In genomic region chr21:46388206-46388880, GRCh38 we compare ENCODE assay signal across 19 cellular contexts.
A peak's percentile ranks its signal among the peaks of the same experiment; 100 is the strongest.
DNase-seq lines count a peak whose midpoint lies in the region; ATAC-seq and TF ChIP-seq lines count a peak whose summit lies in the region.
"Had no signal": no experiment of that assay in that cellular context is flagged by ENCODE, and none has a peak within 500 bp of the region (broad histone marks: within the 10 kb centered on the region; RNA-seq: fewer than 3 reads in every experiment).

No MANE protein-coding gene starts in this region.

- no peak overlapping the region for H3K4me3 Mint-ChIP-seq in chondrocyte (ENCODE audit: unreplicated experiment)
- H3K4me3 Mint-ChIP-seq: B cell; CD4-positive, alpha-beta T cell; HFFc6 had no signal

- POLR2A ChIA-PET in HEK293 (lab: Yijun Ruan, JAX): no interaction called here

- TF ChIP-seq CTCF in HEK293 (tag by site-specific recombination; IDR thresholded peaks at IDR 0.05) (no peak), chondrocyte (IDR thresholded peaks at IDR 0.05) (no peak), osteoblast (IDR thresholded peaks at IDR 0.05; ENCODE audit: extremely low read depth, low read depth, low read length) (no peak), body of pancreas (IDR thresholded peaks at IDR 0.05) (no peak)

- TF ChIP-seq POLR2A in body of pancreas (IDR thresholded peaks at IDR 0.05): no peak

- no peaks in the 10 kb centered on the region for H3K27me3 Mint-ChIP-seq in chondrocyte (ENCODE audit: low read depth)
- H3K27me3 Mint-ChIP-seq: B cell; CD4-positive, alpha-beta T cell had no signal

- DNase-seq in D341Med (ENCODE audit: low spot score) (peak; percentile 27), chondrocyte (ENCODE audit: low spot score) (peak; percentile 75), osteoblast (ENCODE audit: insufficient read length, low spot score, missing footprints) (peak; percentile 65), NCI-H2196 treated with DMSO at 0.1 percent for 48 hours (lab: John Stamatoyannopoulos, UW; ENCODE audit: unreplicated experiment) (no peak), body of pancreas (no peak)
- DNase-seq in stimulated activated CD4-positive, alpha-beta T cell treated with anti-CD3 and anti-CD28 coated beads, Interleukin-4, amount 100 ng/mL, for 4 hours: no peak
- no peak for DNase-seq in activated CD4-positive, CD25-positive, alpha-beta regulatory T cell (lab: John Stamatoyannopoulos, UW)
- DNase-seq: ACHN; C1 segment of cervical spinal cord; Calu3; CD4-positive, alpha-beta T cell; DMS79; GM23248; HFFc6 had no signal

- 90 to 93% methylated on average over 4 to 24 of the region's 33 CpGs for WGBS in body of pancreas, 2 donors

- H3K27me3 ChIP-seq in osteoblast (ENCODE audit: insufficient read depth, low read length) (no peaks in the 10 kb centered on the region), body of pancreas (no peaks in the 10 kb centered on the region)

- peaks cover 0 to 88% of the 10 kb centered on the region in 2 experiments; a peak in 2 of 3 replicates for H3K36me3 ChIP-seq in HEK293 (ENCODE audit: control insufficient read depth in 2 of 2, insufficient read depth in 1 of 2, low read length in 2 of 2)
- H3K36me3 ChIP-seq in osteoblast (ENCODE audit: insufficient read depth, low read length): no peaks in the 10 kb centered on the region
- H3K36me3 ChIP-seq in body of pancreas (replicated peaks in 1 of 2; ENCODE audit: insufficient read depth in 1 of 2, low read depth in 2 of 2): no peaks in the 10 kb centered on the region

- H3K27ac Mint-ChIP-seq in chondrocyte (ENCODE audit: unreplicated experiment): no peak overlapping the region
- H3K27ac Mint-ChIP-seq: B cell; CD4-positive, alpha-beta T cell; HFFc6 had no signal

- CTCF ChIA-PET in HEK293 (lab: Yijun Ruan, JAX): no interaction called here

- H3K9me3 ChIP-seq in HEK293 (ENCODE audit: control insufficient read depth, insufficient read depth, low read depth, low read length) (no peaks in the 10 kb centered on the region), osteoblast (ENCODE audit: low read depth, low read length) (no peaks in the 10 kb centered on the region), body of pancreas (no peaks in the 10 kb centered on the region)
- H3K9me3 ChIP-seq: HAP-1 had no signal

- no peaks in the 10 kb centered on the region for H3K4me1 ChIP-seq in HEK293 (ENCODE audit: control insufficient read depth, insufficient read depth, low read length)
- peaks cover 11% of the 10 kb centered on the region for H3K4me1 ChIP-seq in osteoblast (ENCODE audit: insufficient read depth, low read length)
- no peaks in the 10 kb centered on the region for H3K4me1 ChIP-seq in body of pancreas
- H3K4me1 ChIP-seq: HAP-1 had no signal

- intact Hi-C loops in body of pancreas (cut with DNase I): no loop called here

- H3K9me3 Mint-ChIP-seq in chondrocyte (ENCODE audit: low read depth): no peaks in the 10 kb centered on the region
- H3K9me3 Mint-ChIP-seq: CD4-positive, alpha-beta T cell had no signal

- no peak overlapping the region for H3K4me2 ChIP-seq in osteoblast (ENCODE audit: insufficient read depth, low read length)

- no peaks in the 10 kb centered on the region for H3K4me1 Mint-ChIP-seq in chondrocyte (ENCODE audit: low read depth)
- H3K4me1 Mint-ChIP-seq: B cell had no signal

- H3K36me3 Mint-ChIP-seq in chondrocyte (ENCODE audit: low read depth): peaks cover 28% of the 10 kb centered on the region

- H3K79me2 ChIP-seq in osteoblast (ENCODE audit: insufficient read depth, low read length): peaks cover 20% of the 10 kb centered on the region

- H4K20me1 ChIP-seq in osteoblast (ENCODE audit: insufficient read depth, low read length): peaks cover 2% of the 10 kb centered on the region

- ATAC-seq in body of pancreas: no peak
- ATAC-seq: GM12878 had no signal

- H3K4me3 ChIP-seq in HEK293 (ENCODE audit: low read depth, low read length) (no peak overlapping the region), osteoblast (ENCODE audit: insufficient read depth, low read length) (no peak overlapping the region), body of pancreas (no peak overlapping the region)
- H3K4me3 ChIP-seq: GM12878, GM23248, HAP-1 had no signal

- H2AFZ ChIP-seq in osteoblast (ENCODE audit: low read length): no peak overlapping the region
- H2AFZ ChIP-seq: GM23248 had no signal

- H3K27ac ChIP-seq in HEK293 (ENCODE audit: extremely low read depth, low read depth, low read length) (no peak overlapping the region), osteoblast (ENCODE audit: low read depth, low read length) (no peak overlapping the region), body of pancreas (no peak overlapping the region)
- H3K27ac ChIP-seq: GM23248, HL-60 had no signal

TF ChIP-seq in HEK293, 187 proteins besides CTCF, POLR2A, EP300 and RAD21:
- TF ChIP-seq ZNF10 (tag by site-specific recombination; IDR thresholded peaks at IDR 0.05) (peak; percentile 85), KLF8 (tag by site-specific recombination; IDR thresholded peaks at IDR 0.05) (no peak), ZNF529 (tag by site-specific recombination; IDR thresholded peaks at IDR 0.05; ENCODE audit: insufficient replicate concordance) (no peak)

Comparison
In these comparisons a context has a peak if more than half of its experiments do, and no peak if none do; other contexts are left out.
1. DNase-seq: peak in D341Med (single experiment), chondrocyte (single experiment) and osteoblast (single experiment); none in NCI-H2196 treated with DMSO at 0.1 percent for 48 hours (single experiment), stimulated activated CD4-positive, alpha-beta T cell treated with anti-CD3 and anti-CD28 coated beads, Interleukin-4, amount 100 ng/mL, for 4 hours (0 of 2), body of pancreas (0 of 4) and activated CD4-positive, CD25-positive, alpha-beta regulatory T cell (0 of 4).